8 cellular contexts compared by ENCODE assay signal in the genomic region with DNA sequence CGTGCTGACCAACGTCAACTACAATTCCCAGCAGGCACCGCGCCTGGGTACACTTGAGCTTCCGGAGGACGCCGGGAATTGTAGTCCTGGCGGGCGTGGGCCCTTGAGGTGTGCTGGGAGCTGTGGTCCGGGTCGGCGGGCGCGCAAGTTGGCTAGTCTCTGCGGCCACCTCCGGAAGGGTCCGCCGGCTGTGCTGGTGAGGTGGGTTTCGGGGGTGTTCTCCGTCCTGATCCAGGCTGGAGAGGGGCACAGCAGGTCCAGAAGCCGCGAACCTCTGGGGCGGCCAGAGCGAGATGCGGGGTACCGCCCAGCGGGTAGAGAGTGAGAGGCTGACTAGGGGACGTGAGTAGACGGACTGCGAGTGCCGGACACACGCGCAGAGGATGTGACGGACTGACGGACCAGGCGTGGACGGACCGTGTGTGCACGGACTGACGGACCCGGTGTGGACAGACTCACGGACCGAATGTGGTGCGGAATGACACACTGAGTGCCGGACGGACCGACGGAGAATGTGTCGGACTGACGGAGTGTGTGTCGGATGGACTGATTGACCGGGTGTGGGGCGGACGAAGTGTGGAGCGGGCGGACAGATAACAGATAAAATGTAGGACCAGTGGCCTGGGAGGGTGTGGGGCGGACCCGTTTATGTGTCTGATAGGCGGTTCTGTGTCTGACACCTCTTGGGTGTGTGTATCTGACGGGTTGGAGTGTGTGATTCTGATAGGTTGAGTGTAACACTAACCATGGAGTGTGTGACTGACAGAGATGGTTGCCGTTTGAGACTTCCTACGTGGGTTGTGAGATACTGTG.
A peak's percentile ranks its signal among the peaks of the same experiment; 100 is the strongest.
DNase-seq lines count a peak whose midpoint lies in the region; ATAC-seq, FAIRE-seq and TF ChIP-seq lines count a peak whose summit lies in the region.

ZSCAN22 (plus strand) TSS at position 81 of the 813 bp plus-strand sequence. CDS start 7,809 bp downstream, outside the sequence.

- H3K4me3 ChIP-seq in NT2/D1 (ENCODE audit: insufficient read length, low read depth) (peak within 1 kb of the TSS; percentile 96), epithelial cell of esophagus (ENCODE audit: low read length) (peak within 1 kb of the TSS; percentile 94)

- H3K4me1 ChIP-seq in NT2/D1 (ENCODE audit: insufficient read depth, insufficient read length): no peaks in the 10 kb centered on the region

- H3K36me3 ChIP-seq in NT2/D1 (ENCODE audit: insufficient read depth, insufficient read length, low read length): peaks cover 13% of the 10 kb centered on the region

- ATAC-seq in GM21423 (IDR thresholded peaks at IDR 0.05; ENCODE audit: unreplicated experiment): peak; percentile 90

- TF ChIP-seq CTCF in D721Med (IDR thresholded peaks at IDR 0.05; ENCODE audit: insufficient read depth, missing control alignments) (no peak), epithelial cell of esophagus (IDR thresholded peaks at IDR 0.05; ENCODE audit: insufficient read depth, low read depth, low read length, missing control alignments) (no peak)

- FAIRE-seq in D721Med (lab: Jason Lieb, UNC): no peak

- peak within 1 kb of the TSS; percentile 94 for H3K9ac ChIP-seq in NT2/D1 (ENCODE audit: insufficient read length, low read depth)

- peak; percentile 70 for DNase-seq in D721Med (ENCODE audit: insufficient read length, low spot score)
- DNase-seq in HUDEP-2 (lab: John Stamatoyannopoulos, UW; ENCODE audit: unreplicated experiment in 76 of 76): peak; percentile 48 to 98 (median 94)
- peak; percentile 86 for DNase-seq in NT2/D1 (ENCODE audit: low read depth, low spot score)
- DNase-seq in activated CD8-positive, alpha-beta memory T cell treated with anti-CD3 and anti-CD28 coated beads, Interleukin-2, amount 50 U/mL, for 24 hours (ENCODE audit: extremely low read depth): peak; percentile 75
- peak; percentile 98 for DNase-seq in epithelial cell of esophagus (ENCODE audit: low read depth)
- DNase-seq in middle frontal gyrus (ENCODE audit: extremely low spot score, low spot score): peak; percentile 97
- DNase-seq in stimulated activated CD8-positive, alpha-beta memory T cell treated with anti-CD3 and anti-CD28 coated beads, Interleukin-15, amount 100 ng/mL, for 48 hours (ENCODE audit: low read depth in 2 of 2): peak; percentile 88

- no peaks in the 10 kb centered on the region for H3K27me3 ChIP-seq in NT2/D1 (ENCODE audit: insufficient read depth, insufficient read length)

- no peaks in the 10 kb centered on the region for H3K9me3 ChIP-seq in NT2/D1 (ENCODE audit: insufficient read depth, low read length)

Comparison
In these comparisons a context has a peak if more than half of its experiments do, and no peak if none do; other contexts are left out.
1. Peak in every context shown above with its lines: DNase-seq, ATAC-seq and H3K4me3 ChIP-seq.